14 cellular contexts compared by ENCODE assay signal in genomic region chr4:61511716-61512488, GRCh38.
A peak's percentile ranks its signal among the peaks of the same experiment; 100 is the strongest.
DNase-seq lines count a peak whose midpoint lies in the region; ATAC-seq, FAIRE-seq and TF ChIP-seq lines count a peak whose summit lies in the region.
"Had no signal": no experiment of that assay in that cellular context is flagged by ENCODE, and none has a peak within 500 bp of the region (broad histone marks: within the 10 kb centered on the region; RNA-seq: fewer than 3 reads in every experiment).

No MANE protein-coding gene starts in this region.

- H3K9me3 ChIP-seq in left lung = no peaks in the 10 kb centered on the region
- H3K9me3 ChIP-seq: BLaER1 had no signal

- intact Hi-C loops in left lung (cut with DNase I) = no loop called here

- no peaks in the 10 kb centered on the region for H3K4me1 ChIP-seq in left lung
- H3K4me1 ChIP-seq: BLaER1 had no signal

- ATAC-seq in left lung = peak; percentile 89
- ATAC-seq in HG03108 (IDR thresholded peaks at IDR 0.05; ENCODE audit: unreplicated experiment) = no peak

- H3K27me3 ChIP-seq in bronchial epithelial cell (ENCODE audit: control insufficient read depth, insufficient read depth, low read length) (no peaks in the 10 kb centered on the region), left lung (no peaks in the 10 kb centered on the region)
- H3K27me3 ChIP-seq: BLaER1 had no signal

- peak; percentile 61 for DNase-seq in COLO829 (ENCODE audit: low spot score)
- DNase-seq in LHCN-M2 (ENCODE audit: low read depth) = peak; percentile 77
- DNase-seq in bronchial epithelial cell (ENCODE audit: low read depth) = peak; percentile 86
- no peak for DNase-seq in left lung
- DNase-seq in NCI-H146 (lab: John Stamatoyannopoulos, UW) = no peak
- no peak for DNase-seq in NCI-H526 (lab: John Stamatoyannopoulos, UW)
- DNase-seq in GM19240 (ENCODE audit: insufficient read length, low spot score) = no peak
- DNase-seq: activated CD8-positive, alpha-beta memory T cell treated with anti-CD3 and anti-CD28 coated beads, Interleukin-2, amount 50 U/mL, for 48 hours; islet precursor cell; KG1; stimulated activated CD8-positive, alpha-beta memory T cell treated with anti-CD3 and anti-CD28 coated beads, Interleukin-4, amount 100 ng/mL, for 48 hours; T1000 had no signal

- no peak for FAIRE-seq in bronchial epithelial cell (lab: Jason Lieb, UNC)

- TF ChIP-seq CTCF in bronchial epithelial cell (IDR thresholded peaks at IDR 0.05; ENCODE audit: insufficient read depth, low read length, severe bottlenecking) (no peak), left lung (IDR thresholded peaks at IDR 0.05) (no peak)

- no peak overlapping the region for H3K4me3 ChIP-seq in bronchial epithelial cell (ENCODE audit: low read depth, low read length)
- H3K4me3 ChIP-seq in left lung = no peak overlapping the region
- H3K4me3 ChIP-seq: BLaER1 had no signal

- no peak overlapping the region for H3K27ac ChIP-seq in left lung
- H3K27ac ChIP-seq: BLaER1 had no signal

- no peaks in the 10 kb centered on the region for H3K36me3 ChIP-seq in bronchial epithelial cell (ENCODE audit: control insufficient read depth, insufficient read depth, low read length)
- H3K36me3 ChIP-seq in left lung = no peaks in the 10 kb centered on the region
- H3K36me3 ChIP-seq: BLaER1 had no signal

Comparison
In these comparisons a context has a peak if more than half of its experiments do, and no peak if none do; other contexts are left out.
1. DNase-seq: peak in COLO829 (single experiment), LHCN-M2 (single experiment) and bronchial epithelial cell (single experiment); none in left lung (0 of 2), NCI-H146 (single experiment), NCI-H526 (0 of 2) and GM19240 (single experiment).